In the genomic region with DNA sequence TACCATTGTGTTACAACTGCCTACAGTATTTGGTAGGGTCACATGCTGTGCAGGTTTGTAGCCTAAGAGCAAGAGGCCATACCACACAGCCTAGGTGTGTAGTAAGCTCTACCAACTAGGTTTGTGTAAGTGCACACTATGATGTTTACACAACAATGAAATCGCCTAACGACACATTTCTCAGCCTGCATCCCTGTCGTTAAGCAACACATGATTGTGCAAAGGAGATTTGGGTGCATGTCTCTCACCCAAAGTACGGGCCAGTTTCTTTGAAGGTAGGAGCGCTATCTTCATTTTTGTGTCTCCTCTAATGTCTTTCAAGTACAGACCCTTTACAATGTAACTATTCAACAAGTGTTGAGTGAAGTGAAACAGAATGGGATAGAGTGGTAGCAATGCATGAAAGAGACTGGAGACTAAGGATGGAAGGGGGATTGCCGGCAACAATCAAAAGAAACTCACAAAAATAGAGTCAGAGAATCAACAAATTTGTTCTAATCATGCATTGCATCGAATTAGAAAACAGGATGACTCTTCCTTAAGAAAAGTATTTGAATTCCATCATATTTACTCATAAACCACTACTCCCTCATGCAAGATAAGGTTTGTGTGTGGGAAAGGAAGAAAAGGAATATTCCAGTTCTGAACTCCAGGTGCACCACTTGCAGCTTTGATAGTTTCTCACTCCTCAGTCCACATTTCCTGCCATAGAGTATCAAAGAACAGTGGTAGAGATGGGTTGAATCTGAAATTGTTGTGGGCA, we compare ENCODE assay signal across 16 cellular contexts.
DNase-seq lines count a peak whose midpoint lies in the region; ATAC-seq, FAIRE-seq and TF ChIP-seq lines count a peak whose summit lies in the region.
"Had no signal": no experiment of that assay in that cellular context is flagged by ENCODE, and none has a peak within 500 bp of the region (broad histone marks: within the 10 kb centered on the region; RNA-seq: fewer than 3 reads in every experiment).

No MANE protein-coding gene starts in this region.

- H3K4me1 ChIP-seq in astrocyte (ENCODE audit: insufficient read depth, low read length): peaks cover 41% of the 10 kb centered on the region
- H3K4me1 ChIP-seq in BE2C: peaks cover 20% of the 10 kb centered on the region
- H3K4me1 ChIP-seq: parathyroid adenoma, tibial artery had no signal

- H3K4me3 Mint-ChIP-seq in astrocyte (ENCODE audit: unreplicated experiment): no peak overlapping the region
- no peak overlapping the region for H3K4me3 Mint-ChIP-seq in activated CD4-positive, alpha-beta memory T cell treated with anti-CD3 and anti-CD28 coated beads for 36 hours
- H3K4me3 Mint-ChIP-seq: activated naive CD4-positive, alpha-beta T cell treated with anti-CD3 and anti-CD28 coated beads for 36 hours had no signal

- peaks cover 52% of the 10 kb centered on the region for H3K4me1 Mint-ChIP-seq in astrocyte (ENCODE audit: low read depth, unreplicated experiment)
- no peaks in the 10 kb centered on the region for H3K4me1 Mint-ChIP-seq in activated CD4-positive, alpha-beta memory T cell treated with anti-CD3 and anti-CD28 coated beads for 36 hours (ENCODE audit: low read depth)

- no peaks in the 10 kb centered on the region for H3K9me3 ChIP-seq in astrocyte (ENCODE audit: insufficient read depth, low read depth, low read length)
- no peaks in the 10 kb centered on the region for H3K9me3 ChIP-seq in BE2C
- H3K9me3 ChIP-seq: tibial artery had no signal

- no peaks in the 10 kb centered on the region for H3K27me3 ChIP-seq in astrocyte (ENCODE audit: insufficient read depth, low read length)
- no peaks in the 10 kb centered on the region for H3K27me3 ChIP-seq in BE2C
- H3K27me3 ChIP-seq: tibial artery had no signal

- DNase-seq in A172 (ENCODE audit: low spot score) (peak; percentile 88), GM12892 (ENCODE audit: insufficient read length) (no peak), astrocyte (ENCODE audit: low read depth) (peak; percentile 98), hepatic stellate cell (ENCODE audit: low spot score) (peak; percentile 54), BE2C (no peak), left lobe of liver (ENCODE audit: low spot score) (no peak)
- no peak for DNase-seq in activated naive CD4-positive, alpha-beta T cell treated with anti-CD3 and anti-CD28 coated beads, Interleukin-2, amount 50 U/mL, for 16 hours
- DNase-seq in activated CD4-positive, alpha-beta memory T cell treated with anti-CD3 and anti-CD28 coated beads for 36 hours: no peak
- DNase-seq: activated naive CD4-positive, alpha-beta T cell treated with anti-CD3 and anti-CD28 coated beads for 36 hours; erythroblast; NCI-H1694; NCI-H526 treated with DMSO at 0.1 percent for 48 hours; SHP77 treated with DMSO at 0.1 percent for 48 hours; stimulated activated CD8-positive, alpha-beta memory T cell treated with anti-CD3 and anti-CD28 coated beads, Interleukin-4, amount 100 ng/mL, for 48 hours; tibial artery had no signal

- no peaks in the 10 kb centered on the region for H3K27me3 Mint-ChIP-seq in astrocyte (ENCODE audit: low read depth, unreplicated experiment)
- H3K27me3 Mint-ChIP-seq in activated CD4-positive, alpha-beta memory T cell treated with anti-CD3 and anti-CD28 coated beads for 36 hours: peaks cover 17% of the 10 kb centered on the region

- no peaks in the 10 kb centered on the region for H3K36me3 Mint-ChIP-seq in astrocyte (ENCODE audit: low read depth, unreplicated experiment)
- H3K36me3 Mint-ChIP-seq in activated CD4-positive, alpha-beta memory T cell treated with anti-CD3 and anti-CD28 coated beads for 36 hours: no peaks in the 10 kb centered on the region

- CTCF ChIA-PET in activated CD4-positive, alpha-beta memory T cell treated with anti-CD3 and anti-CD28 coated beads for 36 hours (lab: Charles Lee): no interaction called here

- peak overlapping the region; percentile 51 for H3K4me2 ChIP-seq in astrocyte (ENCODE audit: low read length)

- POLR2A ChIA-PET in activated CD4-positive, alpha-beta memory T cell treated with anti-CD3 and anti-CD28 coated beads for 36 hours (lab: Charles Lee): no interaction called here

- H3K36me3 ChIP-seq in astrocyte (ENCODE audit: insufficient read depth, low read length) (no peaks in the 10 kb centered on the region), BE2C (no peaks in the 10 kb centered on the region)
- H3K36me3 ChIP-seq: tibial artery had no signal

- H3K27ac ChIP-seq in astrocyte (ENCODE audit: low read depth, low read length): peak overlapping the region; percentile 96
- H3K27ac ChIP-seq: parathyroid adenoma, tibial artery had no signal

- H3K79me2 ChIP-seq in astrocyte (ENCODE audit: insufficient read depth, low read length): no peaks in the 10 kb centered on the region
- H3K79me2 ChIP-seq: parathyroid adenoma had no signal

- no peak for ATAC-seq in left lobe of liver

- no peaks in the 10 kb centered on the region for H4K20me1 ChIP-seq in astrocyte (ENCODE audit: insufficient read depth, low read length)

- H3K9me3 Mint-ChIP-seq in astrocyte (ENCODE audit: unreplicated experiment): peaks cover 2% of the 10 kb centered on the region
- H3K9me3 Mint-ChIP-seq in activated CD4-positive, alpha-beta memory T cell treated with anti-CD3 and anti-CD28 coated beads for 36 hours: no peaks in the 10 kb centered on the region
- H3K9me3 Mint-ChIP-seq: activated naive CD4-positive, alpha-beta T cell treated with anti-CD3 and anti-CD28 coated beads for 36 hours had no signal

- H3K9ac ChIP-seq in astrocyte (ENCODE audit: low read length): peak overlapping the region; percentile 79
- H3K9ac ChIP-seq: parathyroid adenoma had no signal

- TF ChIP-seq CTCF in astrocyte (IDR thresholded peaks at IDR 0.05; ENCODE audit: insufficient read depth, low read depth, low read length) (peak; percentile 11), BE2C (IDR thresholded peaks at IDR 0.05; ENCODE audit: low read depth, low read length) (no peak)

- peak overlapping the region; percentile 1 for H3K4me3 ChIP-seq in astrocyte (ENCODE audit: insufficient read depth, low read depth, low read length)
- H3K4me3 ChIP-seq in BE2C (ENCODE audit: low read depth, low read length): no peak overlapping the region
- H3K4me3 ChIP-seq: tibial artery had no signal

- no peak overlapping the region for H2AFZ ChIP-seq in astrocyte (ENCODE audit: low read depth, low read length)
- H2AFZ ChIP-seq: parathyroid adenoma had no signal

- peak overlapping the region; percentile 75 for H3K27ac Mint-ChIP-seq in astrocyte (ENCODE audit: unreplicated experiment)
- H3K27ac Mint-ChIP-seq in activated CD4-positive, alpha-beta memory T cell treated with anti-CD3 and anti-CD28 coated beads for 36 hours: no peak overlapping the region
- H3K27ac Mint-ChIP-seq: activated naive CD4-positive, alpha-beta T cell treated with anti-CD3 and anti-CD28 coated beads for 36 hours had no signal

- TF ChIP-seq POLR2A in GM12892 (IDR thresholded peaks at IDR 0.05; ENCODE audit: low read depth, low read length): no peak

- intact Hi-C loops in activated CD4-positive, alpha-beta memory T cell treated with anti-CD3 and anti-CD28 coated beads for 36 hours (cut with micrococcal nuclease): no loop called here

- FAIRE-seq in GM12892 (lab: Jason Lieb, UNC) (peak; percentile 54), astrocyte (lab: Jason Lieb, UNC) (peak; percentile 99)

Comparison
In these comparisons a context has a peak if more than half of its experiments do, and no peak if none do; other contexts are left out.
1. DNase-seq: peak in A172 (single experiment), astrocyte (single experiment) and hepatic stellate cell (single experiment); none in GM12892 (single experiment), activated naive CD4-positive, alpha-beta T cell treated with anti-CD3 and anti-CD28 coated beads, Interleukin-2, amount 50 U/mL, for 16 hours (single experiment), BE2C (single experiment), left lobe of liver (single experiment) and activated CD4-positive, alpha-beta memory T cell treated with anti-CD3 and anti-CD28 coated beads for 36 hours (single experiment).